Comparison of ENCODE assay signal across 9 cellular contexts in genomic region chr17:17414316-17414937, GRCh38.
DNase-seq lines count a peak whose midpoint lies in the region; ATAC-seq and TF ChIP-seq lines count a peak whose summit lies in the region.
"Had no signal": no experiment of that assay in that cellular context is flagged by ENCODE, and none has a peak within 500 bp of the region (broad histone marks: within the 10 kb centered on the region; RNA-seq: fewer than 3 reads in every experiment).

No MANE protein-coding gene starts in this region.

- TF ChIP-seq POLR2A in prostate gland (IDR thresholded peaks at IDR 0.05), result no peak

- H3K4me3 ChIP-seq in BLaER1 (no peak overlapping the region), RWPE2 (ENCODE audit: severe bottlenecking) (no peak overlapping the region), prostate gland (peak overlapping the region; percentile 4 to 7), left lung (no peak overlapping the region)

- H3K27me3 ChIP-seq in BLaER1, result no peaks in the 10 kb centered on the region
- H3K27me3 ChIP-seq in RWPE2 (ENCODE audit: insufficient read depth, poor library complexity, severe bottlenecking), result no peaks in the 10 kb centered on the region
- H3K27me3 ChIP-seq in prostate gland (replicated peaks; ENCODE audit: insufficient read depth), result no peaks in the 10 kb centered on the region
- H3K27me3 ChIP-seq in left lung, result no peaks in the 10 kb centered on the region

- peaks cover 89% of the 10 kb centered on the region for H3K4me1 ChIP-seq in BLaER1
- H3K4me1 ChIP-seq in RWPE2 (ENCODE audit: insufficient read depth, poor library complexity, severe bottlenecking), result peaks cover 19% of the 10 kb centered on the region
- peaks cover 3% of the 10 kb centered on the region for H3K4me1 ChIP-seq in prostate gland (replicated peaks)
- H3K4me1 ChIP-seq in left lung, result peaks cover 0 to 20% of the 10 kb centered on the region in 2 donors

- H3K27ac ChIP-seq in BLaER1, result peak overlapping the region; percentile 78
- H3K27ac ChIP-seq in RWPE2 (ENCODE audit: poor library complexity, severe bottlenecking), result no peak overlapping the region
- peak overlapping the region; percentile 46 to 53 for H3K27ac ChIP-seq in prostate gland
- H3K27ac ChIP-seq in left lung, result no peak overlapping the region

- DNase-seq in RWPE2 (ENCODE audit: low spot score), result no peak
- peak; percentile 93 for DNase-seq in fibroblast of peridontal ligament (ENCODE audit: extremely low read depth)
- no peak for DNase-seq in prostate gland (ENCODE audit: low spot score)
- no peak for DNase-seq in stimulated activated CD4-positive, alpha-beta T cell treated with anti-CD3 and anti-CD28 coated beads, Interleukin-1b, Interleukin-23, amount 100 ng/mL, for 48 hours
- no peak for DNase-seq in NCI-H2196 (lab: John Stamatoyannopoulos, UW; ENCODE audit: unreplicated experiment)
- DNase-seq in activated naive CD4-positive, alpha-beta T cell treated with anti-CD3 and anti-CD28 coated beads, Interleukin-2, amount 50 U/mL, for 16 hours, result no peak
- DNase-seq in left lung, result no peak
- DNase-seq: NCI-H226 had no signal

- no peaks in the 10 kb centered on the region for H4K20me1 ChIP-seq in BLaER1

- peak; percentile 45 for ATAC-seq in RWPE2 (ENCODE audit: low read depth)
- no peak for ATAC-seq in left lung

- TF ChIP-seq CTCF in RWPE2 (IDR thresholded peaks at IDR 0.05; ENCODE audit: poor library complexity, severe bottlenecking), result no peak
- no peak for TF ChIP-seq CTCF in prostate gland (IDR thresholded peaks at IDR 0.05)
- no peak for TF ChIP-seq CTCF in left lung (IDR thresholded peaks at IDR 0.05)

- intact Hi-C loops in prostate gland (cut with DNase I) (no loop called here), left lung (cut with DNase I) (no loop called here)

- H3K4me2 ChIP-seq in BLaER1, result peak overlapping the region; percentile 79

- 29% methylated on average over 15 of the region's 15 CpGs for WGBS in prostate gland

- H3K9me3 ChIP-seq in BLaER1 (no peaks in the 10 kb centered on the region; the same call in 1 of the 2 replicates), RWPE2 (ENCODE audit: severe bottlenecking) (no peaks in the 10 kb centered on the region), prostate gland (no peaks in the 10 kb centered on the region), left lung (no peaks in the 10 kb centered on the region)

- no peaks in the 10 kb centered on the region for H3K36me3 ChIP-seq in BLaER1
- no peaks in the 10 kb centered on the region for H3K36me3 ChIP-seq in RWPE2 (ENCODE audit: low read depth)
- no peaks in the 10 kb centered on the region for H3K36me3 ChIP-seq in prostate gland
- no peaks in the 10 kb centered on the region for H3K36me3 ChIP-seq in left lung

- peak overlapping the region; percentile 57; the same call in 1 of the 2 replicates for H3K9ac ChIP-seq in BLaER1

Comparison
In these comparisons a context has a peak if more than half of its experiments do, and no peak if none do; other contexts are left out.
1. H3K27ac ChIP-seq: peak in BLaER1 (single experiment) and prostate gland (2 of 2); none in RWPE2 (single experiment) and left lung (0 of 2).
2. H3K4me3 ChIP-seq: peak in prostate gland (2 of 2); none in BLaER1 (single experiment), RWPE2 (single experiment) and left lung (0 of 2).